ENCODE assay signal across 16 cellular contexts in genomic region chr1:2945821-2946231, GRCh38.
"Had no signal": no experiment of that assay in that cellular context is flagged by ENCODE, and none has a peak within 500 bp of the region (broad histone marks: within the 10 kb centered on the region; RNA-seq: fewer than 3 reads in every experiment).

No MANE protein-coding gene starts in this region.

- H3K27me3 ChIP-seq: colonic mucosa, foreskin keratinocyte, hepatocyte, right lobe of liver had no signal

- ATAC-seq: foreskin keratinocyte; left lobe of liver; naive thymus-derived CD4-positive, alpha-beta T cell; psoas muscle; right lobe of liver had no signal

- H3K9me3 ChIP-seq: colonic mucosa, psoas muscle, right lobe of liver had no signal

- DNase-seq: cerebellar nuclear complex; colonic mucosa; dermis blood vessel endothelial cell; foreskin keratinocyte; naive thymus-derived CD4-positive, alpha-beta T cell; nucleus accumbens; stimulated activated naive CD4-positive, alpha-beta T cell; stomach; substantia nigra; transverse colon had no signal

- H3K27ac ChIP-seq: colonic mucosa, foreskin keratinocyte, hepatocyte, parathyroid adenoma, psoas muscle, right lobe of liver, stomach, thoracic aorta, transverse colon had no signal

- H3K4me3 ChIP-seq: colonic mucosa, hepatocyte, psoas muscle, right lobe of liver, stomach, thoracic aorta, transverse colon had no signal

- H3K4me1 ChIP-seq: colonic mucosa, foreskin keratinocyte, parathyroid adenoma, psoas muscle, right lobe of liver, stomach, transverse colon had no signal

- H3K36me3 ChIP-seq: colonic mucosa, right lobe of liver, stomach, thoracic aorta, transverse colon had no signal
